1 cellular context compared by ENCODE assay signal in genomic region chr11:62552931-62553838, GRCh38.
TF ChIP-seq lines count a peak whose summit lies in the region.

No MANE protein-coding gene starts in this region.

TF ChIP-seq in K562, 482 proteins besides CTCF, POLR2A, EP300 and RAD21 (continued from another document and continues in another):
- peak; percentile 85 for TF ChIP-seq MGA (IDR thresholded peaks at IDR 0.05)
- no peak for TF ChIP-seq ATF1 (CRISPR knock-in tag; IDR thresholded peaks at IDR 0.05)
- peak; percentile 74 for TF ChIP-seq ATF1 (tag; IDR thresholded peaks at IDR 0.05)
- TF ChIP-seq BCL6 (CRISPR knock-in tag; IDR thresholded peaks at IDR 0.05), result no peak
- peak; percentile 32 to 72; a peak in 2 of 4 replicates for TF ChIP-seq RCOR1 (IDR thresholded peaks at IDR 0.05; ENCODE audit: borderline replicate concordance in 1 of 2, low read depth in 2 of 2, low read length in 2 of 2)
- TF ChIP-seq OTX1 (CRISPR knock-in tag; IDR thresholded peaks at IDR 0.05), result peak; percentile 87; the same call in 1 of the 2 replicates
- TF ChIP-seq HNRNPH1 (optimal IDR thresholded peaks at IDR 0.05; ENCODE audit: low read depth, low read length), result no peak
- TF ChIP-seq NCOA4 (IDR thresholded peaks at IDR 0.05; ENCODE audit: partially characterized antibody), result no peak
- TF ChIP-seq SRF (CRISPR knock-in tag; IDR thresholded peaks at IDR 0.05), result peak in 1 of 2 experiments; percentile 45; a peak in 1 of 4 replicates
- 0 out of 2 replicates have a peak, but pooled peaks have one; percentile 36 for TF ChIP-seq DNMT1 (IDR thresholded peaks at IDR 0.05)
- TF ChIP-seq MXI1 (IDR thresholded peaks at IDR 0.05; ENCODE audit: low read depth, low read length), result no peak
- peak; percentile 52 for TF ChIP-seq RBBP5 (IDR thresholded peaks at IDR 0.05; ENCODE audit: borderline replicate concordance, insufficient read depth, low read length, poor library complexity, severe bottlenecking)
- TF ChIP-seq ZBTB5 (IDR thresholded peaks at IDR 0.05), result peak; percentile 66; the same call in 1 of the 2 replicates
- peak; percentile 14; the same call in 1 of the 2 replicates for TF ChIP-seq NFE2 (IDR thresholded peaks at IDR 0.05; ENCODE audit: low read depth)
- 0 out of 2 replicates have a peak, but pooled peaks have one; percentile 3 for TF ChIP-seq ZBTB17 (CRISPR knock-in tag; IDR thresholded peaks at IDR 0.05)
- TF ChIP-seq ATF7 (IDR thresholded peaks at IDR 0.05), result peak; percentile 71; the same call in 1 of the 2 replicates
- TF ChIP-seq SOX6 (IDR thresholded peaks at IDR 0.05), result peak; percentile 70; the same call in 1 of the 2 replicates
- TF ChIP-seq ZNF407 (IDR thresholded peaks at IDR 0.05; ENCODE audit: low read depth), result peak; percentile 47; the same call in 1 of the 2 replicates
- TF ChIP-seq HBP1 (CRISPR knock-in tag; IDR thresholded peaks at IDR 0.05), result peak; percentile 95
- peak; percentile 84 for TF ChIP-seq ZFX (CRISPR knock-in tag; IDR thresholded peaks at IDR 0.05)
- no peak for TF ChIP-seq POLR3A (IDR thresholded peaks at IDR 0.05; ENCODE audit: borderline replicate concordance, extremely low read depth, insufficient read depth, insufficient read length)
- no peak for TF ChIP-seq PBX2 (CRISPR knock-in tag; IDR thresholded peaks at IDR 0.05; ENCODE audit: low read depth)
- 0 out of 2 replicates have a peak, but pooled peaks have one; percentile 27 for TF ChIP-seq PBX2 (tag; conservative IDR thresholded peaks at IDR 0.05; ENCODE audit: low read depth)
